19 cellular contexts compared by ENCODE assay signal in the genomic region with DNA sequence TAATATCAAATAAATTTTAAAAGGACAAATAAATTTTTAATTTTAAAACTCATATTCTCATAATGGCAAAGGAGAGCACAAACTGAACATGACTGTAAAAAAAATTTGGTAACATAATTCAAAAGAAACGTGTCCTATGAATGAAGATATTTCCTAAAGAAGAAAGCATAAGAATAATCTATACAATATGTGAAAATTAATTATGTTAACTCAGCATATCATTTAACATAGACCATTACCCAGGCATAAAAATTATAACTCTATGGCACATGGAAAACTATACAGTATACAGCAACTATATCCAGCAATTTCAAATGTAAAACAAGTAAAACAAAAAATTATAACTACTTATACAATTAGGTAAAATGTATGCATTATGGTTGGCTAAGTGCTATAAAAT.
DNase-seq lines count a peak whose midpoint lies in the region; ATAC-seq, FAIRE-seq and TF ChIP-seq lines count a peak whose summit lies in the region.
"Had no signal": no experiment of that assay in that cellular context is flagged by ENCODE, and none has a peak within 500 bp of the region (broad histone marks: within the 10 kb centered on the region; RNA-seq: fewer than 3 reads in every experiment).

No MANE protein-coding gene starts in this region.

- H3K4me2 ChIP-seq in HepG2 (ENCODE audit: low read depth, low read length), result no peak overlapping the region
- H3K4me2 ChIP-seq in K562 (ENCODE audit: insufficient read depth, low read length), result no peak overlapping the region
- H3K4me2 ChIP-seq in hepatocyte, result no peak overlapping the region

- CTCF ChIA-PET in HepG2 (lab: Yijun Ruan, JAX; ENCODE audit: low intra/inter-chr PET ratio, low total read pairs) (no interaction called here), K562 (lab: Yijun Ruan, JAX; ENCODE audit: low intra/inter-chr PET ratio) (no interaction called here)

- BruUV-seq in HepG2 (replicated peaks; lab: Mats Ljungman, UMichigan) (no TSS peak), K562 (replicated peaks; lab: Mats Ljungman, UMichigan) (no TSS peak)

- H3K79me2 ChIP-seq in HepG2 (ENCODE audit: insufficient read depth, low read length) (no peaks in the 10 kb centered on the region), K562 (ENCODE audit: control insufficient read depth, insufficient read depth, low read length) (no peaks in the 10 kb centered on the region), hepatocyte (no peaks in the 10 kb centered on the region)

- no peaks in the 10 kb centered on the region for H3K9me3 ChIP-seq in HepG2 (ENCODE audit: low read length)
- H3K9me3 ChIP-seq in right lobe of liver, result no peaks in the 10 kb centered on the region
- H3K9me3 ChIP-seq in K562 (replicated peaks; ENCODE audit: control insufficient read depth, insufficient read depth, low read depth, low read length), result no peaks in the 10 kb centered on the region
- H3K9me3 ChIP-seq in kidney (ENCODE audit: control insufficient read depth in 1 of 2, low read length in 2 of 2), result no peaks in the 10 kb centered on the region
- H3K9me3 ChIP-seq in hepatocyte (ENCODE audit: low read depth), result no peaks in the 10 kb centered on the region

- ATAC-seq in HepG2 (no peak), right lobe of liver (no peak), K562 (no peak), HG03175 (IDR thresholded peaks at IDR 0.05; ENCODE audit: unreplicated experiment) (no peak)
- ATAC-seq: GM12878, HCT116 had no signal

- TF ChIP-seq RAD21 in HepG2 (CRISPR knock-in tag; IDR thresholded peaks at IDR 0.05) (no peak), K562 (CRISPR knock-in tag; conservative IDR thresholded peaks at IDR 0.05 in 1 of 2, IDR thresholded peaks at IDR 0.05 in 1 of 2) (no peak)

- no peak overlapping the region for H3K9ac ChIP-seq in HepG2 (ENCODE audit: insufficient read depth, low read depth, low read length)
- H3K9ac ChIP-seq in K562 (ENCODE audit: insufficient read depth in 1 of 2, low read depth in 2 of 2, low read length in 2 of 2), result no peak overlapping the region
- H3K9ac ChIP-seq in kidney (ENCODE audit: low read length in 2 of 2), result no peak overlapping the region
- H3K9ac ChIP-seq: GM23248 had no signal

- no peak for FAIRE-seq in HepG2 (lab: Jason Lieb, UNC)
- no peak for FAIRE-seq in K562 (lab: Jason Lieb, UNC)
- FAIRE-seq in kidney (lab: Jason Lieb, UNC), result peak; percentile 71
- FAIRE-seq: GM12878, GM19239 had no signal

- TF ChIP-seq CTCF in HepG2 (CRISPR knock-in tag; IDR thresholded peaks at IDR 0.05) (no peak), right lobe of liver (IDR thresholded peaks at IDR 0.05) (no peak), K562 (IDR thresholded peaks at IDR 0.05 in 2 of 3, conservative IDR thresholded peaks at IDR 0.05 in 1 of 3; ENCODE audit: insufficient read depth in 2 of 3, low read depth in 1 of 3, low read length in 3 of 3) (no peak), kidney (IDR thresholded peaks at IDR 0.05; ENCODE audit: borderline replicate concordance, extremely low read depth, insufficient read depth) (no peak), hepatocyte (IDR thresholded peaks at IDR 0.05; ENCODE audit: poor library complexity) (no peak)

- H3K27me3 ChIP-seq in HepG2 (ENCODE audit: control insufficient read depth in 1 of 2, insufficient read depth in 2 of 2, low read length in 2 of 2) (0 out of 5 replicates have a peak, but pooled peaks cover 0 to 2% of the 10 kb centered on the region in 2 experiments), right lobe of liver (no peaks in the 10 kb centered on the region), K562 (ENCODE audit: control insufficient read depth in 2 of 2, insufficient read depth in 2 of 2, low read length in 2 of 2) (no peaks in the 10 kb centered on the region), hepatocyte (no peaks in the 10 kb centered on the region)

- WGBS in HepG2 (ENCODE audit: low lambda C conversion rate), result 1% methylated on average over 1 of the region's 1 CpG
- WGBS in right lobe of liver (ENCODE audit: insufficient coverage, low coverage, low lambda C conversion rate, missing lambda C conversion rate), result 35% methylated on average over 1 of the region's 1 CpG
- WGBS in K562 (ENCODE audit: insufficient coverage, low coverage, missing lambda C conversion rate), result 0% methylated on average over 1 of the region's 1 CpG
- WGBS in hepatocyte (ENCODE audit: low lambda C conversion rate, missing lambda C conversion rate), result 86% methylated on average over 1 of the region's 1 CpG

- POLR2A ChIA-PET in HepG2 (lab: Yijun Ruan, JAX), result no interaction called here
- POLR2A ChIA-PET in K562 (lab: Yijun Ruan, JAX), result no interaction called here

- H4K20me1 ChIP-seq in HepG2 (ENCODE audit: insufficient read depth, low read length) (no peaks in the 10 kb centered on the region), K562 (replicated peaks; ENCODE audit: control insufficient read depth, insufficient read depth, low read length) (no peaks in the 10 kb centered on the region), hepatocyte (ENCODE audit: insufficient read depth, poor library complexity, severe bottlenecking) (no peaks in the 10 kb centered on the region)

- intact Hi-C loops in HepG2 (cut with micrococcal nuclease; ENCODE audit: unreplicated experiment) (no loop called here), right lobe of liver (cut with DNase I) (no loop called here), K562 (cut with micrococcal nuclease) (no loop called here), kidney (cut with DNase I) (no loop called here)

- no peaks in the 10 kb centered on the region for H3K4me1 ChIP-seq in HepG2 (ENCODE audit: insufficient read depth, low read length)
- peaks cover 0 to 2% (median 0%) of the 10 kb centered on the region in 4 donors for H3K4me1 ChIP-seq in right lobe of liver
- H3K4me1 ChIP-seq in K562 (replicated peaks in 1 of 2; ENCODE audit: control insufficient read depth in 2 of 2, insufficient read depth in 2 of 2, low read length in 2 of 2), result no peaks in the 10 kb centered on the region
- H3K4me1 ChIP-seq in kidney (ENCODE audit: control insufficient read depth in 1 of 2, insufficient read depth in 1 of 2, low read depth in 1 of 2, low read length in 2 of 2), result no peaks in the 10 kb centered on the region
- H3K4me1 ChIP-seq in hepatocyte (ENCODE audit: insufficient read depth), result no peaks in the 10 kb centered on the region

- H3K4me3 ChIP-seq in HepG2 (replicated peaks in 1 of 3; ENCODE audit: insufficient read depth in 1 of 3, low read depth in 2 of 3, low read length in 3 of 3) (no peak overlapping the region), right lobe of liver (no peak overlapping the region), K562 (no peak overlapping the region), kidney (ENCODE audit: low read length in 2 of 2) (no peak overlapping the region), hepatocyte (no peak overlapping the region)
- H3K4me3 ChIP-seq: GM12878, GM23248 had no signal

- no peaks in the 10 kb centered on the region for H3K36me3 ChIP-seq in HepG2 (replicated peaks in 1 of 2; ENCODE audit: control insufficient read depth in 1 of 2, insufficient read depth in 2 of 2, low read length in 2 of 2)
- H3K36me3 ChIP-seq in right lobe of liver, result no peaks in the 10 kb centered on the region
- no peaks in the 10 kb centered on the region for H3K36me3 ChIP-seq in K562 (ENCODE audit: control insufficient read depth, insufficient read depth, low read length)
- no peaks in the 10 kb centered on the region for H3K36me3 ChIP-seq in kidney (ENCODE audit: control insufficient read depth in 1 of 2, insufficient read depth in 2 of 2, low read length in 2 of 2)
- H3K36me3 ChIP-seq in hepatocyte (replicated peaks; ENCODE audit: insufficient read depth, low read depth), result no peaks in the 10 kb centered on the region

- H3K9me2 ChIP-seq in hepatocyte (replicated peaks; ENCODE audit: insufficient read depth), result no peaks in the 10 kb centered on the region

- H2AFZ ChIP-seq in HepG2 (ENCODE audit: low read length), result no peak overlapping the region
- no peak overlapping the region for H2AFZ ChIP-seq in K562 (ENCODE audit: low read depth, low read length)
- no peak overlapping the region for H2AFZ ChIP-seq in hepatocyte
- H2AFZ ChIP-seq: GM23248 had no signal

- no peak for DNase-seq in HepG2 (ENCODE audit: low spot score)
- no peak for DNase-seq in right lobe of liver
- no peak for DNase-seq in K562 (ENCODE audit: extremely low read depth in 1 of 4, low spot score in 3 of 4)
- DNase-seq in kidney, result no peak
- DNase-seq in hepatocyte (ENCODE audit: low spot score), result no peak
- DNase-seq in stimulated activated naive CD4-positive, alpha-beta T cell treated with Interleukin-2 at 50 U/mL for 16 hours (lab: John Stamatoyannopoulos, UW), result no peak
- DNase-seq: C1 segment of cervical spinal cord; Calu3; CD4-positive, alpha-beta memory T cell; COR-L47; DMS53; DMS79 treated with DMSO at 0.1 percent for 48 hours; GM23248; H9 had no signal

- TF ChIP-seq EP300 in HepG2 (IDR thresholded peaks at IDR 0.05; ENCODE audit: low read depth in 2 of 2, low read length in 2 of 2), result no peak
- TF ChIP-seq EP300 in HepG2 (CRISPR knock-in tag; IDR thresholded peaks at IDR 0.05; ENCODE audit: borderline replicate concordance), result no peak
- TF ChIP-seq EP300 in K562 (IDR thresholded peaks at IDR 0.05; ENCODE audit: low read length), result no peak

- H3K9me1 ChIP-seq in K562 (ENCODE audit: control insufficient read depth, insufficient read depth, low read length), result no peaks in the 10 kb centered on the region

- TF ChIP-seq POLR2A in HepG2 (IDR thresholded peaks at IDR 0.05; ENCODE audit: insufficient read depth in 1 of 2, low read depth in 2 of 2, low read length in 2 of 2) (no peak), right lobe of liver (IDR thresholded peaks at IDR 0.05) (no peak), K562 (conservative IDR thresholded peaks at IDR 0.05) (no peak)

- H3K27ac ChIP-seq in HepG2 (ENCODE audit: extremely low read length, insufficient read depth, low read length), result no peak overlapping the region
- H3K27ac ChIP-seq in right lobe of liver, result no peak overlapping the region
- H3K27ac ChIP-seq in K562 (ENCODE audit: extremely low read depth, low read depth, low read length), result no peak overlapping the region
- H3K27ac ChIP-seq in kidney (ENCODE audit: low read depth in 2 of 2, low read length in 2 of 2), result no peak overlapping the region
- no peak overlapping the region for H3K27ac ChIP-seq in hepatocyte
- H3K27ac ChIP-seq: 22Rv1, GM23248 had no signal

- in situ Hi-C loops in HepG2 (cut with HindIII; ENCODE audit: extremely low pct_ligation_motif_present, low pct_unique_long_range_greater_than_20kb), result no loop called here
- in situ Hi-C loops in K562 (cut with MboI), result no loop called here

TF ChIP-seq in HepG2, 621 proteins besides CTCF, POLR2A, EP300 and RAD21 (continues in another document):
- peak; percentile 2 to 62; a peak in 2 of 4 replicates for TF ChIP-seq MAFK (conservative IDR thresholded peaks at IDR 0.05 in 1 of 2, IDR thresholded peaks at IDR 0.05 in 1 of 2; ENCODE audit: low read length in 2 of 2)
